Comparison of ENCODE assay signal across 25 cellular contexts in genomic region chr6:12293931-12294800, GRCh38. TPM values are rescaled to one million over a fixed set of nuclear protein-coding genes. Genes with fewer than 3 reads are reported as not detected.
A peak's percentile ranks its signal among the peaks of the same experiment; 100 is the strongest.
DNase-seq lines count a peak whose midpoint lies in the region; ATAC-seq and TF ChIP-seq lines count a peak whose summit lies in the region.
"Had no signal": no experiment of that assay in that cellular context is flagged by ENCODE, and none has a peak within 500 bp of the region (broad histone marks: within the 10 kb centered on the region; RNA-seq: fewer than 3 reads in every experiment).

No MANE protein-coding gene starts in this region.

- intact Hi-C loops in Caco-2 (cut with micrococcal nuclease; ENCODE audit: unreplicated experiment) (loop anchor here (2.0 to 5.0 kb wide), 2 partner anchors 77 to 148 kb away; no protein-coding TSS in a partner anchor), ascending aorta (cut with DNase I) (loop anchor here (5.0 to 10.0 kb wide), 5 partner anchors 91 to 707 kb away; partner anchors contain the start of gene HIVEP1)

- peaks cover 63% of the 10 kb centered on the region for H3K4me1 ChIP-seq in Caco-2
- peaks cover 8 to 39% of the 10 kb centered on the region in 2 donors for H3K4me1 ChIP-seq in ascending aorta
- peaks cover 28% of the 10 kb centered on the region for H3K4me1 ChIP-seq in foreskin keratinocyte
- H3K4me1 ChIP-seq: HAP-1 had no signal

- H3K27ac Mint-ChIP-seq in Caco-2 (ENCODE audit: unreplicated experiment), result peak overlapping the region; percentile 91
- peak overlapping the region; percentile 20 for H3K27ac Mint-ChIP-seq in stimulated activated naive B cell treated with anti-CD40 and anti-IgM and Interleukin-4, amounts not matched to agents 10 μg/mL and 1 μg/mL and 100 μg/mL, for 72 hours
- H3K27ac Mint-ChIP-seq: activated naive CD4-positive, alpha-beta T cell treated with anti-CD3 and anti-CD28 coated beads, Interleukin-2, amount 50 U/mL, for 24 hours; immature natural killer cell had no signal

- no peaks in the 10 kb centered on the region for H3K9me3 Mint-ChIP-seq in Caco-2 (ENCODE audit: unreplicated experiment)
- H3K9me3 Mint-ChIP-seq in stimulated activated naive B cell treated with anti-CD40 and anti-IgM and Interleukin-4, amounts not matched to agents 10 μg/mL and 1 μg/mL and 100 μg/mL, for 72 hours, result no peaks in the 10 kb centered on the region
- H3K9me3 Mint-ChIP-seq: activated naive CD4-positive, alpha-beta T cell treated with anti-CD3 and anti-CD28 coated beads, Interleukin-2, amount 50 U/mL, for 24 hours; immature natural killer cell; neural crest cell had no signal

- H3K4me3 ChIP-seq in Caco-2 (ENCODE audit: low read depth, low read length), result no peak overlapping the region
- H3K4me3 ChIP-seq in ascending aorta, result peak overlapping the region in 1 of 2 donors; percentile 12
- H3K4me3 ChIP-seq: BLaER1, HAP-1 had no signal

- peaks cover 49% of the 10 kb centered on the region for H3K4me1 Mint-ChIP-seq in Caco-2 (ENCODE audit: low read depth, unreplicated experiment)
- peaks cover 22 to 26% of the 10 kb centered on the region in 2 donors for H3K4me1 Mint-ChIP-seq in stimulated activated naive B cell treated with anti-CD40 and anti-IgM and Interleukin-4, amounts not matched to agents 10 μg/mL and 1 μg/mL and 100 μg/mL, for 72 hours

- peaks cover 76% of the 10 kb centered on the region for H3K36me3 Mint-ChIP-seq in Caco-2 (ENCODE audit: insufficient read depth, unreplicated experiment)
- peaks cover 0 to 5% of the 10 kb centered on the region in 2 donors for H3K36me3 Mint-ChIP-seq in stimulated activated naive B cell treated with anti-CD40 and anti-IgM and Interleukin-4, amounts not matched to agents 10 μg/mL and 1 μg/mL and 100 μg/mL, for 72 hours
- H3K36me3 Mint-ChIP-seq: immature natural killer cell had no signal

- peak overlapping the region; percentile 25 for H3K4me3 Mint-ChIP-seq in Caco-2 (ENCODE audit: unreplicated experiment)
- H3K4me3 Mint-ChIP-seq in stimulated activated naive B cell treated with anti-CD40 and anti-IgM and Interleukin-4, amounts not matched to agents 10 μg/mL and 1 μg/mL and 100 μg/mL, for 72 hours, result no peak overlapping the region
- H3K4me3 Mint-ChIP-seq: activated naive CD4-positive, alpha-beta T cell treated with anti-CD3 and anti-CD28 coated beads, Interleukin-2, amount 50 U/mL, for 24 hours; immature natural killer cell; neural crest cell had no signal

- no peaks in the 10 kb centered on the region for H3K27me3 Mint-ChIP-seq in Caco-2 (ENCODE audit: insufficient read depth, unreplicated experiment)
- peaks cover 31 to 45% of the 10 kb centered on the region in 2 donors for H3K27me3 Mint-ChIP-seq in stimulated activated naive B cell treated with anti-CD40 and anti-IgM and Interleukin-4, amounts not matched to agents 10 μg/mL and 1 μg/mL and 100 μg/mL, for 72 hours

- BruUV-seq in Caco-2 (replicated peaks; lab: Mats Ljungman, UMichigan), result no TSS peak

- H3K27ac ChIP-seq in ascending aorta (peak overlapping the region; percentile 58 to 85), foreskin keratinocyte (peak overlapping the region; percentile 82)
- H3K27ac ChIP-seq: BLaER1, sigmoid colon, VCaP had no signal

- H3K36me3 ChIP-seq in Caco-2 (ENCODE audit: control insufficient read depth, insufficient read depth, low read length) (no peaks in the 10 kb centered on the region; the same call in 1 of the 2 replicates), ascending aorta (no peaks in the 10 kb centered on the region)
- H3K36me3 ChIP-seq: BLaER1, HAP-1, sigmoid colon had no signal

- ATAC-seq in foreskin keratinocyte (no peak), SK-N-SH treated with all-trans-retinoic acid at 6 μM for 48 hours (no peak), GM19467 (IDR thresholded peaks at IDR 0.05; ENCODE audit: unreplicated experiment) (no peak), GM21717 (IDR thresholded peaks at IDR 0.05; ENCODE audit: unreplicated experiment) (no peak)
- no peak for ATAC-seq in stimulated activated naive B cell treated with anti-CD40 and anti-IgM and Interleukin-4, amounts not matched to agents 10 μg/mL and 1 μg/mL and 100 μg/mL, for 72 hours (replicated peaks)

- no peak for DNase-seq in Caco-2
- no peak for DNase-seq in ascending aorta (ENCODE audit: low spot score in 2 of 2)
- DNase-seq in foreskin keratinocyte, result no peak
- no peak for DNase-seq in stimulated activated naive B cell treated with anti-CD40 and anti-IgM and Interleukin-4, amounts not matched to agents 10 μg/mL and 1 μg/mL and 100 μg/mL, for 72 hours
- DNase-seq in NCI-H1417 (lab: John Stamatoyannopoulos, UW), result no peak
- DNase-seq: ACHN; activated CD4-positive, alpha-beta T cell treated with anti-CD3 and anti-CD28 coated beads for 48 hours; central memory CD4-positive, alpha-beta T cell; DND-41; foreskin melanocyte; immature natural killer cell; NCI-H1105; NCI-H2029; NCI-H226; posterior cingulate gyrus; RPMI8226; sigmoid colon had no signal

- POLR2A ChIA-PET in Caco-2 (lab: Charles Lee), result no interaction called here

- H3K9me3 ChIP-seq in Caco-2, result no peaks in the 10 kb centered on the region
- no peaks in the 10 kb centered on the region for H3K9me3 ChIP-seq in ascending aorta
- H3K9me3 ChIP-seq: BLaER1, HAP-1, sigmoid colon had no signal

- CTCF ChIA-PET in Caco-2 (lab: Charles Lee), result interaction anchor here (1.3 kb wide), 1 partner anchor 309 kb away, joined by 5 read pairs; no protein-coding TSS in a partner anchor

- H3K27me3 ChIP-seq in Caco-2 (replicated peaks; ENCODE audit: control insufficient read depth, insufficient read depth, low read length), result no peaks in the 10 kb centered on the region
- H3K27me3 ChIP-seq in ascending aorta, result no peaks in the 10 kb centered on the region
- H3K27me3 ChIP-seq in foreskin keratinocyte, result no peaks in the 10 kb centered on the region
- H3K27me3 ChIP-seq: sigmoid colon had no signal

- TF ChIP-seq CTCF in Caco-2 (IDR thresholded peaks at IDR 0.05; ENCODE audit: insufficient read depth in 1 of 2, low read depth in 1 of 2, low read length in 1 of 2, severe bottlenecking in 1 of 2, unreplicated experiment in 1 of 2) (no peak), ascending aorta (IDR thresholded peaks at IDR 0.05) (no peak), foreskin keratinocyte (conservative IDR thresholded peaks at IDR 0.05) (no peak)

TF ChIP-seq in SK-N-SH treated with all-trans-retinoic acid at 6 μM for 48 hours, 23 proteins besides CTCF, POLR2A, EP300 and RAD21:
- no peak for TF ChIP-seq ARNTL (CRISPR knock-in tag; IDR thresholded peaks at IDR 0.05; ENCODE audit: borderline replicate concordance, low read depth)
- TF ChIP-seq PPARA (CRISPR knock-in tag; IDR thresholded peaks at IDR 0.05; ENCODE audit: borderline replicate concordance), result no peak
- no peak for TF ChIP-seq CREB5 (CRISPR knock-in tag; IDR thresholded peaks at IDR 0.05; ENCODE audit: low read depth)
- no peak for TF ChIP-seq ZNF8 (CRISPR knock-in tag; IDR thresholded peaks at IDR 0.05)
- TF ChIP-seq SNAI2 (CRISPR knock-in tag; IDR thresholded peaks at IDR 0.05), result no peak

RNA-seq across cellular contexts. Expression of gene EDN1, which starts 4.0 kb away (rescaled TPM):
- 13.5 and 14.0 TPM in 2 replicates for total RNA-seq in Caco-2 (2022)
- 27.8 TPM for total RNA-seq in ascending aorta
- total RNA-seq in foreskin keratinocyte, result 26.5 and 39.6 TPM in 2 replicates
- 16.2 and 27.5 TPM in 2 replicates for polyA plus RNA-seq in foreskin keratinocyte
- total RNA-seq: neural crest cell had no signal
- polyA plus RNA-seq: immature natural killer cell had no signal
